Comparison of ENCODE assay signal across 7 cellular contexts in the genomic region with DNA sequence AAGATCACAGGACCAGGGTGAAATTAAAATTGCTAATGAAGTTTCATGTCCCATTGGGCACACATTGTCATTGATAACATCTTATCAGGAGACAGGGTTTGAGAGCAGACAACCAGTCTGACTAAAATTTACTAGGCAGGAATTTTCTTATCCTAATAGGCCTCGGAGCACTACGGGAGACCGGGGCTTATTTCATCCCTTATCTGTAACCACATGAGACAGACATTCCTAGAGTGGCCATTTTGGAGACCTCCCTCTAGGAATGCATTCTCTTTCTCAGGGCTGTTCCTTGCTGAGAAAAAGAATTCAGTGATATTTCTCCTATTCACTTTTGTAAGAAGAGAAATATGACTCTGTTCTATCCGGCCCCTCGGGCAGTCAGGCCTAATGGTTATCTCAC.
DNase-seq lines count a peak whose midpoint lies in the region; TF ChIP-seq lines count a peak whose summit lies in the region.
"Not testable (repeated sequence)": the region's sequence is repeated elsewhere in the genome, so short reads cannot be mapped to it uniquely, and the experiment has no call there.

No MANE protein-coding gene starts in this region.

- POLR2A ChIA-PET in HEK293 (lab: Yijun Ruan, JAX); OCI-LY7 (lab: Charles Lee): not testable (repeated sequence)

- H3K27me3 ChIP-seq in mesendoderm (ENCODE audit: insufficient read depth, low read length, poor library complexity), result not testable (repeated sequence)

- not testable (repeated sequence) for H2BK120ac ChIP-seq in mesendoderm (ENCODE audit: low read depth, low read length)

- CTCF ChIA-PET in HEK293 (lab: Yijun Ruan, JAX); OCI-LY7 (lab: Charles Lee; ENCODE audit: unreplicated experiment): not testable (repeated sequence)

- not testable (repeated sequence) for H3K79me2 ChIP-seq in OCI-LY7 (ENCODE audit: insufficient read depth, low read depth, low read length); mesendoderm (ENCODE audit: control insufficient read depth, insufficient read depth, low read length)

- H2AFZ ChIP-seq in OCI-LY7 (ENCODE audit: low read length), result not testable (repeated sequence)

- BruUV-seq in OCI-LY7 (replicated peaks; lab: Mats Ljungman, UMichigan), result not testable (repeated sequence)

- not testable (repeated sequence) for H2BK15ac ChIP-seq in mesendoderm (replicated peaks; ENCODE audit: low read depth)

- not testable (repeated sequence) for H3K9me2 ChIP-seq in OCI-LY7 (ENCODE audit: insufficient read depth, low read length)

- intact Hi-C loops in OCI-LY7 (cut with micrococcal nuclease; ENCODE audit: unreplicated experiment), result not testable (repeated sequence)

- not testable (repeated sequence) for H4K5ac ChIP-seq in mesendoderm (ENCODE audit: low read length)

- not testable (repeated sequence) for H3K23ac ChIP-seq in mesendoderm (ENCODE audit: low read length)

- TF ChIP-seq CTCF in HEK293 (tag by site-specific recombination; IDR thresholded peaks at IDR 0.05); OCI-LY7 (conservative IDR thresholded peaks at IDR 0.05; ENCODE audit: low read length): not testable (repeated sequence)

- not testable (repeated sequence) for H4K20me1 ChIP-seq in OCI-LY7 (ENCODE audit: insufficient read depth, low read length)

- not testable (repeated sequence) for H3K9ac ChIP-seq in mesendoderm (ENCODE audit: low read length)

- WGBS in mesendoderm (ENCODE audit: extremely low coverage, insufficient coverage, low lambda C conversion rate), result no CpG with 5 or more reads among the region's 5 CpGs

- not testable (repeated sequence) for H2AK5ac ChIP-seq in mesendoderm (ENCODE audit: low read length)

- H3K4me2 ChIP-seq in OCI-LY7 (ENCODE audit: low read length); mesendoderm (ENCODE audit: low read length): not testable (repeated sequence)

- not testable (repeated sequence) for H3K4ac ChIP-seq in mesendoderm (ENCODE audit: low read depth, low read length)

- H3K79me1 ChIP-seq in mesendoderm (ENCODE audit: low read length), result not testable (repeated sequence)

- not testable (repeated sequence) for H3K27ac ChIP-seq in HEK293 (ENCODE audit: extremely low read depth, low read depth, low read length); OCI-LY7 (ENCODE audit: low read depth, low read length, poor library complexity, severe bottlenecking); mesendoderm (ENCODE audit: low read depth, low read length)

- H3K56ac ChIP-seq in mesendoderm (ENCODE audit: low read length), result not testable (repeated sequence)

- DNase-seq in CMK (ENCODE audit: low read depth), result peak; percentile 9
- peak; percentile 10 for DNase-seq in ELF-1 (ENCODE audit: low read depth, low spot score)
- DNase-seq in NCI-H69 (lab: John Stamatoyannopoulos, UW), result peak; percentile 31
- DNase-seq in OCI-LY7 (ENCODE audit: low spot score), result peak; percentile 17
- peak; percentile 3 for DNase-seq in amniotic epithelial cell (ENCODE audit: low read depth)
- peak; percentile 21 for DNase-seq in mesendoderm

- H3K18ac ChIP-seq in mesendoderm (ENCODE audit: low read length), result not testable (repeated sequence)

- not testable (repeated sequence) for H3K9me3 ChIP-seq in HEK293 (ENCODE audit: control insufficient read depth, insufficient read depth, low read depth, low read length)
- peaks cover 15% of the 10 kb centered on the region; the same call in 1 of the 2 replicates for H3K9me3 ChIP-seq in OCI-LY7 (ENCODE audit: low read length)

- not testable (repeated sequence) for H3K4me1 ChIP-seq in HEK293 (ENCODE audit: control insufficient read depth, insufficient read depth, low read length); OCI-LY7 (ENCODE audit: insufficient read depth, low read length, poor library complexity, severe bottlenecking); mesendoderm (ENCODE audit: control insufficient read depth, low read depth, low read length)

- H3K36me3 ChIP-seq in HEK293 (ENCODE audit: control insufficient read depth in 2 of 2, insufficient read depth in 1 of 2, low read length in 2 of 2); OCI-LY7 (ENCODE audit: insufficient read depth, low read length); mesendoderm (ENCODE audit: control insufficient read depth, insufficient read depth, low read length): not testable (repeated sequence)

- H4K8ac ChIP-seq in mesendoderm (ENCODE audit: low read depth, low read length), result not testable (repeated sequence)

- H2BK5ac ChIP-seq in mesendoderm (ENCODE audit: low read length), result not testable (repeated sequence)

- H3K4me3 ChIP-seq in HEK293 (ENCODE audit: low read depth, low read length); OCI-LY7 (ENCODE audit: low read depth, low read length, poor library complexity, severe bottlenecking); mesendoderm (ENCODE audit: low read length): not testable (repeated sequence)

TF ChIP-seq in HEK293, 187 proteins besides CTCF, POLR2A, EP300 and RAD21:
- TF ChIP-seq TRIM28 (IDR thresholded peaks at IDR 0.05; ENCODE audit: borderline replicate concordance, low read length) (peak; percentile 99), SETDB1 (IDR thresholded peaks at IDR 0.05; ENCODE audit: insufficient read length, low read length) (peak; percentile 99)
